In genomic region chr2:214069254-214069653, GRCh38 we compare ENCODE assay signal across 8 cellular contexts.
DNase-seq lines count a peak whose midpoint lies in the region; ATAC-seq lines count a peak whose summit lies in the region.

No MANE protein-coding gene starts in this region.

- DNase-seq in Ammon's horn (ENCODE audit: low spot score) (peak; percentile 67), NCI-H446 treated with DMSO at 0.1 percent for 48 hours (lab: John Stamatoyannopoulos, UW) (peak; percentile 98), fibroblast of peridontal ligament (ENCODE audit: extremely low read depth) (peak; percentile 95), stromal cell of bone marrow (ENCODE audit: low read depth) (peak; percentile 96), activated gamma-delta T cell (lab: John Stamatoyannopoulos, UW) (no peak)
- DNase-seq in stimulated activated CD8-positive, alpha-beta memory T cell treated with anti-CD3 and anti-CD28 coated beads, Interleukin-4, amount 100 ng/mL, for 48 hours, result no peak

- ATAC-seq in GM21576 (IDR thresholded peaks at IDR 0.05; ENCODE audit: unreplicated experiment) (peak; percentile 63), HG02938 (IDR thresholded peaks at IDR 0.05; ENCODE audit: unreplicated experiment) (no peak)

Comparison
In these comparisons a context has a peak if more than half of its experiments do, and no peak if none do; other contexts are left out.
1. DNase-seq: peak in Ammon's horn (single experiment), NCI-H446 treated with DMSO at 0.1 percent for 48 hours (single experiment), fibroblast of peridontal ligament (single experiment) and stromal cell of bone marrow (single experiment); none in activated gamma-delta T cell (single experiment) and stimulated activated CD8-positive, alpha-beta memory T cell treated with anti-CD3 and anti-CD28 coated beads, Interleukin-4, amount 100 ng/mL, for 48 hours (single experiment).